In genomic region chr5:159975462-159976019, GRCh38 we compare ENCODE assay signal across 12 cellular contexts. TPM values are rescaled to one million over a fixed set of nuclear protein-coding genes. Genes with fewer than 3 reads are reported as not detected.
DNase-seq lines count a peak whose midpoint lies in the region; ATAC-seq and TF ChIP-seq lines count a peak whose summit lies in the region.
"Had no signal": no experiment of that assay in that cellular context is flagged by ENCODE, and none has a peak within 500 bp of the region (broad histone marks: within the 10 kb centered on the region; RNA-seq: fewer than 3 reads in every experiment).

No MANE protein-coding gene starts in this region.

- TF ChIP-seq POLR2A in body of pancreas (IDR thresholded peaks at IDR 0.05), result no peak

- TF ChIP-seq CTCF in body of pancreas (IDR thresholded peaks at IDR 0.05), result no peak

- H3K4me1 ChIP-seq in body of pancreas, result peaks cover 3% of the 10 kb centered on the region

- H3K9me3 ChIP-seq in body of pancreas, result no peaks in the 10 kb centered on the region

- intact Hi-C loops in body of pancreas (cut with DNase I), result no loop called here

- no peaks in the 10 kb centered on the region for H3K27me3 ChIP-seq in body of pancreas

- no peaks in the 10 kb centered on the region for H3K36me3 ChIP-seq in body of pancreas (replicated peaks in 1 of 2; ENCODE audit: insufficient read depth in 1 of 2, low read depth in 2 of 2)

- no peak overlapping the region for H3K27ac ChIP-seq in body of pancreas

- ATAC-seq in body of pancreas, result peak; percentile 33
- ATAC-seq: stimulated activated effector memory CD8-positive, alpha-beta T cell treated with anti-CD3 and anti-CD28 coated beads, Interleukin-12 subunit alpha, Interleukin-12 subunit beta, amount 100 ng/mL, for 72 hours had no signal

- DNase-seq in AG08396 (ENCODE audit: low spot score) (peak; percentile 92), HT-29 (ENCODE audit: low spot score) (peak; percentile 39), body of pancreas (no peak), kidney tubule cell (ENCODE audit: low spot score) (peak; percentile 96), NAMALWA (ENCODE audit: low spot score) (no peak), middle frontal gyrus (ENCODE audit: extremely low spot score, low spot score) (no peak), NCI-H774 (lab: John Stamatoyannopoulos, UW) (no peak)
- no peak for DNase-seq in stimulated activated CD4-positive, alpha-beta T cell treated with anti-CD3 and anti-CD28 coated beads, Interleukin-2, amount 100 ng/mL, for 24 hours
- DNase-seq: caudate nucleus, DMS79, KBM-7 had no signal

- H3K4me3 ChIP-seq in body of pancreas, result no peak overlapping the region

- WGBS in body of pancreas, 2 donors, result 57 to 79% methylated on average over 2 of the region's 2 CpGs

RNA-seq across cellular contexts. Expression of gene TTC1, which starts 33.4 kb away (rescaled TPM):
- 29.3 and 29.8 TPM in 2 replicates for total RNA-seq in HT-29 (2014; rRNA removed; shearing (Covaris generic))
- 10 to 100 TPM; 11.2 to 26.4 TPM for total RNA-seq in body of pancreas

RNA-seq across cellular contexts. Expression of gene ADRA1B, which starts 59.3 kb away (rescaled TPM):
- total RNA-seq in HT-29 (2014; rRNA removed; shearing (Covaris generic)), result not detected in 2 replicates
- total RNA-seq in body of pancreas, result 1 to 10 TPM in 1 of 2 donors, under 1 TPM in 1; 0.26 to 4.0 TPM

Comparison
In these comparisons a context has a peak if more than half of its experiments do, and no peak if none do; other contexts are left out.
1. DNase-seq: peak in AG08396 (single experiment), HT-29 (single experiment) and kidney tubule cell (single experiment); none in body of pancreas (0 of 4), NAMALWA (single experiment), stimulated activated CD4-positive, alpha-beta T cell treated with anti-CD3 and anti-CD28 coated beads, Interleukin-2, amount 100 ng/mL, for 24 hours (0 of 2), middle frontal gyrus (single experiment) and NCI-H774 (single experiment).